ENCODE assay signal across 4 cellular contexts in the genomic region with DNA sequence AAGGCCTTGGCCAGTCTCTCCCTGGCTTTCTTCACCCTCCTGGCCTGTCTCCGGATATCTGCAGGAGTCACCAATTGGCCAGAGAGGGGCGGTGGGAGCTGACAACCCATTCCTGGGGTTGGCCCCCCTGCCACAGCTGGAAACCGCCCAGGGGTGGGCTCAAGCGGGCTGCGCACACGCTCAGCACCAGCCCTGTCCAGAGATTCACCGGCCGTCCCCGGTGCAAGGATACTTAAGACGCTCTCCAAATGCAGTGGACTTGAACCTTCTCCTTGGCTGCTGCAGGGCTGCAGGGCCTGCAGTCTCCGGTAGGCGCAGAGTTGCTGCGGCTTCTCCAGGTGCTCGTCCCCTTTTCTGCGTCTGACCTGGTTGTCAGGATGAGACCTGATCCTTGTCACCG. TPM values are rescaled to one million over a fixed set of nuclear protein-coding genes. Genes with fewer than 3 reads are reported as not detected.
"Had no signal": no experiment of that assay in that cellular context is flagged by ENCODE, and none has a peak within 500 bp of the region (broad histone marks: within the 10 kb centered on the region; RNA-seq: fewer than 3 reads in every experiment).

No MANE protein-coding gene starts in this region.

RNA-seq across cellular contexts. Expression of gene MBD3L3, which starts 2.1 kb away (rescaled TPM):
- total RNA-seq: LHCN-M2, M059J, MCF 10A, NCI-H460 had no signal

RNA-seq across cellular contexts. Expression of gene MBD3L2, which starts 7.2 kb away (rescaled TPM):
- total RNA-seq: LHCN-M2, M059J, MCF 10A, NCI-H460 had no signal

RNA-seq across cellular contexts. Expression of gene MBD3L4, which starts 16.4 kb away (rescaled TPM):
- total RNA-seq: LHCN-M2, M059J, MCF 10A, NCI-H460 had no signal

RNA-seq across cellular contexts. Expression of gene MBD3L5, which starts 26.0 kb away (rescaled TPM):
- total RNA-seq: LHCN-M2, M059J, MCF 10A, NCI-H460 had no signal
